In genomic region chr5:14218480-14218879, GRCh38 we compare ENCODE assay signal across 11 cellular contexts.
A peak's percentile ranks its signal among the peaks of the same experiment; 100 is the strongest.
DNase-seq lines count a peak whose midpoint lies in the region; ATAC-seq and TF ChIP-seq lines count a peak whose summit lies in the region.
"Had no signal": no experiment of that assay in that cellular context is flagged by ENCODE, and none has a peak within 500 bp of the region (broad histone marks: within the 10 kb centered on the region; RNA-seq: fewer than 3 reads in every experiment).

No MANE protein-coding gene starts in this region.

- H3K9me3 Mint-ChIP-seq in activated CD4-positive, alpha-beta T cell treated with anti-CD3 and anti-CD28 coated beads for 36 hours (ENCODE audit: low read depth), result no peaks in the 10 kb centered on the region

- POLR2A ChIA-PET in activated CD4-positive, alpha-beta T cell treated with anti-CD3 and anti-CD28 coated beads for 36 hours (lab: Charles Lee), result interaction anchor here (0.6 kb wide), 1 partner anchor 149 kb away, joined by 3 read pairs; no protein-coding TSS in a partner anchor

- H3K4me1 ChIP-seq in BLaER1 (peaks cover 71% of the 10 kb centered on the region), Peyer's patch (peaks cover 0 to 66% (median 11%) of the 10 kb centered on the region in 4 donors), heart right ventricle (peaks cover 7 to 83% (median 66%) of the 10 kb centered on the region in 9 donors), rectal smooth muscle tissue (ENCODE audit: control insufficient read depth, insufficient read depth, low read length) (peaks cover 52% of the 10 kb centered on the region)

- H4K20me1 ChIP-seq in BLaER1, result peaks cover 100% of the 10 kb centered on the region

- TF ChIP-seq POLR2A in Peyer's patch (IDR thresholded peaks at IDR 0.05), result no peak

- in situ Hi-C loops in KBM-7 (cut with MboI; ENCODE audit: low pct_unique_long_range_greater_than_20kb, low sequenced_read_pairs), result no loop called here

- no peak overlapping the region for H3K4me3 Mint-ChIP-seq in activated CD4-positive, alpha-beta T cell treated with anti-CD3 and anti-CD28 coated beads for 36 hours
- H3K4me3 Mint-ChIP-seq: naive thymus-derived CD8-positive, alpha-beta T cell had no signal

- ATAC-seq in heart right ventricle, result peak in 6 of 8 donors; percentile 3 to 39 (median 22)
- no peak for ATAC-seq in activated CD4-positive, alpha-beta T cell treated with anti-CD3 and anti-CD28 coated beads for 36 hours
- ATAC-seq in activated CD4-positive, CD25-positive, alpha-beta regulatory T cell treated with anti-CD3 and anti-CD28 coated beads, Interleukin-2, amount 50 U/mL, for 24 hours, result no peak
- no peak for ATAC-seq in GM21381 (IDR thresholded peaks at IDR 0.05; ENCODE audit: unreplicated experiment)
- ATAC-seq: naive thymus-derived CD8-positive, alpha-beta T cell had no signal

- H3K27ac ChIP-seq in BLaER1 (0 out of 2 replicates have a peak overlapping the region, but pooled peaks have one; percentile 13), Peyer's patch (peak overlapping the region in 3 of 4 donors; percentile 57 to 59 (median 57)), heart right ventricle (peak overlapping the region in 3 of 10 donors; percentile 16 to 29 (median 25)), rectal smooth muscle tissue (ENCODE audit: low read depth, low read length) (peak overlapping the region; percentile 46)

- CTCF ChIA-PET in activated CD4-positive, alpha-beta T cell treated with anti-CD3 and anti-CD28 coated beads for 36 hours (lab: Charles Lee), result interaction anchor here (0.9 kb wide), 1 partner anchor 9 kb away, joined by 7 read pairs; no protein-coding TSS in a partner anchor

- no peaks in the 10 kb centered on the region for H3K36me3 Mint-ChIP-seq in activated CD4-positive, alpha-beta T cell treated with anti-CD3 and anti-CD28 coated beads for 36 hours (ENCODE audit: low read depth)

- TF ChIP-seq CTCF in Peyer's patch (IDR thresholded peaks at IDR 0.05) (no peak), heart right ventricle (IDR thresholded peaks at IDR 0.05) (no peak)

- peaks cover 6% of the 10 kb centered on the region for H3K4me1 Mint-ChIP-seq in activated CD4-positive, alpha-beta T cell treated with anti-CD3 and anti-CD28 coated beads for 36 hours

- H3K4me2 ChIP-seq in BLaER1, result no peak overlapping the region; the same call in 1 of the 2 replicates

- intact Hi-C loops in heart right ventricle (cut with DNase I), result no loop called here
- intact Hi-C loops in activated CD4-positive, alpha-beta T cell treated with anti-CD3 and anti-CD28 coated beads for 36 hours (cut with DNase I, micrococcal nuclease), result no loop called here

- WGBS in heart right ventricle, 2 donors, result 80 to 85% methylated on average over 6 of the region's 6 CpGs

- peaks cover 13% of the 10 kb centered on the region for H3K27me3 Mint-ChIP-seq in activated CD4-positive, alpha-beta T cell treated with anti-CD3 and anti-CD28 coated beads for 36 hours

- H3K27me3 ChIP-seq in BLaER1 (no peaks in the 10 kb centered on the region), Peyer's patch (no peaks in the 10 kb centered on the region), heart right ventricle (no peaks in the 10 kb centered on the region), rectal smooth muscle tissue (ENCODE audit: control insufficient read depth, insufficient read depth, low read length) (no peaks in the 10 kb centered on the region)

- DNase-seq in Peyer's patch (no peak), heart right ventricle (no peak), KBM-7 (no peak)
- DNase-seq in activated CD4-positive, alpha-beta T cell treated with anti-CD3 and anti-CD28 coated beads for 36 hours, result no peak
- DNase-seq: activated naive CD4-positive, alpha-beta T cell treated with anti-CD3 and anti-CD28 coated beads, Interleukin-2, amount 50 U/mL, for 16 hours; DMS79; naive thymus-derived CD8-positive, alpha-beta T cell had no signal

- H3K36me3 ChIP-seq in BLaER1 (peaks cover 14% of the 10 kb centered on the region), Peyer's patch (no peaks in the 10 kb centered on the region), heart right ventricle (no peaks in the 10 kb centered on the region), rectal smooth muscle tissue (ENCODE audit: control insufficient read depth, insufficient read depth, low read length) (no peaks in the 10 kb centered on the region)

- H3K4me3 ChIP-seq in BLaER1 (no peak overlapping the region), Peyer's patch (no peak overlapping the region), heart right ventricle (no peak overlapping the region), rectal smooth muscle tissue (ENCODE audit: low read length) (peak overlapping the region; percentile 10)

- no peak overlapping the region for H3K27ac Mint-ChIP-seq in activated CD4-positive, alpha-beta T cell treated with anti-CD3 and anti-CD28 coated beads for 36 hours

- H3K9ac ChIP-seq in BLaER1 (no peak overlapping the region), rectal smooth muscle tissue (ENCODE audit: low read length) (no peak overlapping the region)

- H3K9me3 ChIP-seq in BLaER1 (no peaks in the 10 kb centered on the region; the same call in none of the 2 replicates), Peyer's patch (no peaks in the 10 kb centered on the region), heart right ventricle (no peaks in the 10 kb centered on the region)

Comparison
In these comparisons a context has a peak if more than half of its experiments do, and no peak if none do; other contexts are left out.
1. ATAC-seq: peak in heart right ventricle (6 of 8); none in activated CD4-positive, alpha-beta T cell treated with anti-CD3 and anti-CD28 coated beads for 36 hours (single experiment), activated CD4-positive, CD25-positive, alpha-beta regulatory T cell treated with anti-CD3 and anti-CD28 coated beads, Interleukin-2, amount 50 U/mL, for 24 hours (0 of 2) and GM21381 (single experiment).